Comparison of ENCODE assay signal across 1 cellular context in genomic region chr3:82942041-82942440, GRCh38.
TF ChIP-seq lines count a peak whose summit lies in the region.

No MANE protein-coding gene starts in this region.

TF ChIP-seq in GM12878, 131 proteins besides CTCF, POLR2A, EP300 and RAD21 (continued from another document):
- TF ChIP-seq EZH2 (IDR thresholded peaks at IDR 0.05; ENCODE audit: borderline replicate concordance, control insufficient read depth, low read depth, low read length) (no peak), CBFB (IDR thresholded peaks at IDR 0.05; ENCODE audit: low read depth) (no peak), ZNF384 (IDR thresholded peaks at IDR 0.05; ENCODE audit: borderline replicate concordance, low read depth, low read length) (peak; percentile 81), CHD2 (IDR thresholded peaks at IDR 0.05; ENCODE audit: borderline replicate concordance, low read depth, low read length) (no peak), TARDBP (IDR thresholded peaks at IDR 0.05; ENCODE audit: borderline replicate concordance) (no peak), RAD51 (IDR thresholded peaks at IDR 0.05) (no peak)
